In the genomic region with DNA sequence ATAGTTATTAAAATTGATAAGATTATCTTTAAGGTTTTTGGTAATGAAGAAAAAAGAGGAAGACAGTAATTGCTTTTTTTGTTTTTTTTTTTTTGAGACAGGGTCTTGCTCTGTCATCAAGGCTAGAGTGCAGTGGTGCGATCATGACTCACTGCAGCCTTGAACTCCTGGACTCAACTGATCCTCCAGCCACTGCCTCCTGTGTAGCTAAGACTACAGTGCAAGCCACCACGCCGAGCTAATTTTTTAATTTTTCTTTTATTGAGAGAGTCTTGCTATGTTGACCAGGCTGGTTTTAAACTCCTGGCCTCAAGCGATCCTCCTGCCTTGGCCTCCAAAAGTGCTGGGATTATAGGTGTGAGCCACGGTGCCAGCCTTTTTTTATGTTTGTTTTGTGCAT, we compare ENCODE assay signal across 18 cellular contexts. TPM values are rescaled to one million over a fixed set of nuclear protein-coding genes. Genes with fewer than 3 reads are reported as not detected.
"Had no signal": no experiment of that assay in that cellular context is flagged by ENCODE, and none has a peak within 500 bp of the region (broad histone marks: within the 10 kb centered on the region; RNA-seq: fewer than 3 reads in every experiment).

No MANE protein-coding gene starts in this region.

RNA-seq across cellular contexts. Expression of a gene that starts 5.7 kb away (rescaled TPM):
- total RNA-seq: naive thymus-derived CD8-positive, alpha-beta T cell; natural killer cell treated with Interleukin-12 subunit alpha and Interleukin-12 subunit beta and Interleukin-15 and Interleukin-18, amount 100 ng/mL, for 72 hours; neural crest cell; omental fat pad; osteocyte; pancreas; posterior vena cava; prostate gland; pulmonary artery endothelial cell; right atrium auricular region; sciatic nerve; stomach; subcutaneous adipose tissue; thoracic aorta; thyroid gland; tibial nerve; ureter; vagina had no signal
- polyA plus RNA-seq: naive thymus-derived CD8-positive, alpha-beta T cell; pancreas; stomach had no signal
